8 cellular contexts compared by ENCODE assay signal in the genomic region with DNA sequence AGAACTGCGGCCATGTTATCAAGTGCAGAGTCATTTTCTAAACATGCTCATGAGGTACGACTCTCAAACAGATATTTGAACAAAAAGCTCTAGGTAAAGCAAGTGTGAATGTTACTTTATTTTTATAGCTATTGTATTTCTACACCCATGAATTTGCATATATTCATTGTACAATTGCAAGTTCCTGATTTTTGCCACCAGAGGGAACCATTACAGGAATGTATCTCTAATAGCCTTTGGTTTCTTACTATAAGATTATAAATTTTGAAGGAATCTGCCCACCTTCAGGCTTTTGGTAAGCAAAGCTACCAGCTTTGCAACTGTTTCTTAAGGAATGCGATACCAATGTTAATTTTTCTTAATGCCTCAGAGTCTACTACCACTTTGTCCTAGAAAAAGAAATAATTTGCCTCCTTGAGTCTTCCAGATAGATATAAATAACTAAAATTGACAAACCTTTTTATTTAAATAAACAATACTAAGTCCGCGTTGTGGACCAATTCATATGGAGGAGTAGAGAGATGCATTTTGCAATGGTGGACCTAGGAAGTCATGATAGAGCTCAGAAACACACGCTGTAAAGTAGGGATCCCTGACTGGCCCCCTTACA.
DNase-seq lines count a peak whose midpoint lies in the region; ATAC-seq, FAIRE-seq and TF ChIP-seq lines count a peak whose summit lies in the region.

No MANE protein-coding gene starts in this region.

- H3K36me3 ChIP-seq in gastroesophageal sphincter: peaks cover 0 to 47% of the 10 kb centered on the region in 2 donors

- H3K4me3 ChIP-seq in gastroesophageal sphincter: no peak overlapping the region

- FAIRE-seq in GM12892 (lab: Jason Lieb, UNC): no peak

- no peak for TF ChIP-seq EP300 in gastroesophageal sphincter (IDR thresholded peaks at IDR 0.05)

- H3K27me3 ChIP-seq in gastroesophageal sphincter: no peaks in the 10 kb centered on the region

- H3K27ac ChIP-seq in RWPE1: no peak overlapping the region
- H3K27ac ChIP-seq in gastroesophageal sphincter: no peak overlapping the region

- WGBS in gastroesophageal sphincter (ENCODE audit: low coverage in 1 of 2), 2 donors: 95% methylated on average over 6 of the region's 6 CpGs

- CTCF ChIA-PET in RWPE1 (lab: Yijun Ruan, JAX): interaction anchor here (0.6 to 1.5 kb wide), 6 partner anchors 9 to 748 kb away, joined by 3 to 5 read pairs (median 3); no protein-coding TSS in a partner anchor

- TF ChIP-seq CTCF in RWPE1 (conservative IDR thresholded peaks at IDR 0.05; ENCODE audit: low read depth) (peak; percentile 56), gastroesophageal sphincter (IDR thresholded peaks at IDR 0.05) (peak; percentile 21 to 49 (median 33)), type B pancreatic cell (conservative IDR thresholded peaks at IDR 0.05) (peak; percentile 76)

- H3K9me3 Mint-ChIP-seq in activated naive CD8-positive, alpha-beta T cell (ENCODE audit: low read depth): no peaks in the 10 kb centered on the region
- peaks cover 11% of the 10 kb centered on the region for H3K9me3 Mint-ChIP-seq in activated naive CD8-positive, alpha-beta T cell treated with anti-CD3 and anti-CD28 coated beads, Interleukin-2, amount 50 U/mL, for 24 hours
- H3K9me3 Mint-ChIP-seq in type B pancreatic cell: no peaks in the 10 kb centered on the region

- peaks cover 5% of the 10 kb centered on the region for H3K4me1 Mint-ChIP-seq in activated naive CD8-positive, alpha-beta T cell (ENCODE audit: low read depth)
- peaks cover 20% of the 10 kb centered on the region for H3K4me1 Mint-ChIP-seq in activated naive CD8-positive, alpha-beta T cell treated with anti-CD3 and anti-CD28 coated beads, Interleukin-2, amount 50 U/mL, for 24 hours
- H3K4me1 Mint-ChIP-seq in type B pancreatic cell (ENCODE audit: unreplicated experiment): no peaks in the 10 kb centered on the region

- H3K36me3 Mint-ChIP-seq in activated naive CD8-positive, alpha-beta T cell: peaks cover 19% of the 10 kb centered on the region
- peaks cover 40% of the 10 kb centered on the region for H3K36me3 Mint-ChIP-seq in activated naive CD8-positive, alpha-beta T cell treated with anti-CD3 and anti-CD28 coated beads, Interleukin-2, amount 50 U/mL, for 24 hours (ENCODE audit: low read depth)
- H3K36me3 Mint-ChIP-seq in type B pancreatic cell: peaks cover 31% of the 10 kb centered on the region

- no peak for DNase-seq in activated naive CD8-positive, alpha-beta T cell treated with anti-CD3 and anti-CD28 coated beads, Interleukin-2, amount 50 U/mL, for 24 hours
- DNase-seq in RWPE1 (ENCODE audit: low spot score) (peak; percentile 35), type B pancreatic cell (ENCODE audit: extremely low spot score, unreplicated experiment) (no peak), GM12892 (ENCODE audit: insufficient read length) (no peak)

- no peaks in the 10 kb centered on the region for H3K4me1 ChIP-seq in gastroesophageal sphincter

- no peaks in the 10 kb centered on the region for H3K27me3 Mint-ChIP-seq in activated naive CD8-positive, alpha-beta T cell
- H3K27me3 Mint-ChIP-seq in activated naive CD8-positive, alpha-beta T cell treated with anti-CD3 and anti-CD28 coated beads, Interleukin-2, amount 50 U/mL, for 24 hours: no peaks in the 10 kb centered on the region
- H3K27me3 Mint-ChIP-seq in type B pancreatic cell: no peaks in the 10 kb centered on the region

- H3K9me3 ChIP-seq in gastroesophageal sphincter: no peaks in the 10 kb centered on the region

- H3K4me3 Mint-ChIP-seq in activated naive CD8-positive, alpha-beta T cell: no peak overlapping the region
- H3K4me3 Mint-ChIP-seq in activated naive CD8-positive, alpha-beta T cell treated with anti-CD3 and anti-CD28 coated beads, Interleukin-2, amount 50 U/mL, for 24 hours: no peak overlapping the region
- H3K4me3 Mint-ChIP-seq in type B pancreatic cell: no peak overlapping the region

- POLR2A ChIA-PET in RWPE1 (lab: Yijun Ruan, JAX; ENCODE audit: low non-redundant PET): no interaction called here

- TF ChIP-seq POLR2A in gastroesophageal sphincter (IDR thresholded peaks at IDR 0.05) (no peak), GM12892 (IDR thresholded peaks at IDR 0.05; ENCODE audit: low read depth, low read length) (no peak)

- peak overlapping the region; percentile 6 for H3K27ac Mint-ChIP-seq in activated naive CD8-positive, alpha-beta T cell
- H3K27ac Mint-ChIP-seq in activated naive CD8-positive, alpha-beta T cell treated with anti-CD3 and anti-CD28 coated beads, Interleukin-2, amount 50 U/mL, for 24 hours: no peak overlapping the region
- H3K27ac Mint-ChIP-seq in type B pancreatic cell: no peak overlapping the region

- ATAC-seq in activated naive CD8-positive, alpha-beta T cell treated with anti-CD3 and anti-CD28 coated beads, Interleukin-2, amount 50 U/mL, for 24 hours: no peak
- no peak for ATAC-seq in gastroesophageal sphincter
- ATAC-seq in HG02571 (IDR thresholded peaks at IDR 0.05; ENCODE audit: unreplicated experiment): no peak
- ATAC-seq in HG03460 (IDR thresholded peaks at IDR 0.05; ENCODE audit: unreplicated experiment): no peak
